In genomic region chr5:176980818-176981217, GRCh38 we compare ENCODE assay signal across 24 cellular contexts.
"Had no signal": no experiment of that assay in that cellular context is flagged by ENCODE, and none has a peak within 500 bp of the region (broad histone marks: within the 10 kb centered on the region; RNA-seq: fewer than 3 reads in every experiment).

No MANE protein-coding gene starts in this region.

- H3K4me3 Mint-ChIP-seq: memory B cell; naive B cell; natural killer cell treated with Interleukin-12 subunit alpha and Interleukin-12 subunit beta and Interleukin-15 and Interleukin-18, amount 100 ng/mL, for 72 hours; neural crest cell; stimulated activated effector memory CD8-positive, alpha-beta T cell treated with anti-CD3 and anti-CD28 coated beads, Interleukin-12 subunit alpha, Interleukin-12 subunit beta, amount 100 ng/mL, for 72 hours had no signal

- H3K27ac ChIP-seq: coronary artery, esophagus squamous epithelium, gastrocnemius medialis, parathyroid adenoma, right lobe of liver, stomach, thyroid gland had no signal

- H2AFZ ChIP-seq: parathyroid adenoma had no signal

- ATAC-seq: gastrocnemius medialis; left lobe of liver; natural killer cell treated with Interleukin-12 subunit alpha and Interleukin-12 subunit beta and Interleukin-15 and Interleukin-18, amount 100 ng/mL, for 72 hours; right lobe of liver; stimulated activated effector memory CD8-positive, alpha-beta T cell treated with anti-CD3 and anti-CD28 coated beads, Interleukin-12 subunit alpha, Interleukin-12 subunit beta, amount 100 ng/mL, for 72 hours had no signal

- H3K4me1 Mint-ChIP-seq: neural crest cell had no signal

- H3K27me3 ChIP-seq: esophagus squamous epithelium, gastrocnemius medialis, right lobe of liver, stomach, thyroid gland had no signal

- H3K9me3 Mint-ChIP-seq: memory B cell; naive B cell; natural killer cell treated with Interleukin-12 subunit alpha and Interleukin-12 subunit beta and Interleukin-15 and Interleukin-18, amount 100 ng/mL, for 72 hours; neural crest cell; stimulated activated effector memory CD8-positive, alpha-beta T cell treated with anti-CD3 and anti-CD28 coated beads, Interleukin-12 subunit alpha, Interleukin-12 subunit beta, amount 100 ng/mL, for 72 hours had no signal

- DNase-seq: dermis blood vessel endothelial cell; effector memory CD4-positive, alpha-beta T cell; erythroblast; esophagus squamous epithelium; gastrocnemius medialis; head of caudate nucleus; kidney; naive B cell; right lobe of liver; small intestine; stimulated activated CD4-positive, alpha-beta T cell treated with anti-CD3 and anti-CD28 coated beads, Interleukin-15, amount 100 ng/mL, for 24 hours; stimulated activated CD4-positive, alpha-beta T cell treated with anti-CD3 and anti-CD28 coated beads, Interleukin-4, amount 100 ng/mL, for 1 hour; stimulated activated naive CD4-positive, alpha-beta T cell treated with Interleukin-2 at 50 U/mL for 16 hours; stomach; thyroid gland had no signal

- H3K27ac Mint-ChIP-seq: memory B cell; natural killer cell treated with Interleukin-12 subunit alpha and Interleukin-12 subunit beta and Interleukin-15 and Interleukin-18, amount 100 ng/mL, for 72 hours had no signal

- H3K27me3 Mint-ChIP-seq: memory B cell; naive B cell; natural killer cell treated with Interleukin-12 subunit alpha and Interleukin-12 subunit beta and Interleukin-15 and Interleukin-18, amount 100 ng/mL, for 72 hours; progenitor cell of endocrine pancreas had no signal

- H3K9me3 ChIP-seq: esophagus squamous epithelium, gastrocnemius medialis, right lobe of liver, stomach, thyroid gland had no signal

- H3K4me1 ChIP-seq: parathyroid adenoma had no signal

- H3K4me3 ChIP-seq: coronary artery, esophagus squamous epithelium, gastrocnemius medialis, lung, right lobe of liver, stomach, thyroid gland had no signal
